ENCODE assay signal across 13 cellular contexts in the genomic region with DNA sequence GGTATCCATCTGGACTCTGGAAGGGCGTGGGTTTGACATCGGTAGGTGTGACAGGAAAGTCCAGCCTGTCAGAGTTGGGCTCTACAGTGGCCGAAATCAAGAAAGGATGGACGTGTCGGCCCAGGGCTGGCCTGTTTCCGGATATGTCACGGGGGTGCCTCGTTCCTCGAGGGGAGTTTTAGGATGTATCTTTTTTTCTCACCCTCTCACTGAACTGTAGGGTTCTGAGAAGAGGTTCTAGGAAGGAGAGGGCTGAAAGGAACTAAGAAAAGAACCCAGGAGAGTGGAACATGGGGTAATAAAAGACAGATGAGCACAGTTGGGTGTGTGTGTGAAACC. TPM values are rescaled to one million over a fixed set of nuclear protein-coding genes. Genes with fewer than 3 reads are reported as not detected.
DNase-seq lines count a peak whose midpoint lies in the region; ATAC-seq and TF ChIP-seq lines count a peak whose summit lies in the region.
"Had no signal": no experiment of that assay in that cellular context is flagged by ENCODE, and none has a peak within 500 bp of the region (broad histone marks: within the 10 kb centered on the region; RNA-seq: fewer than 3 reads in every experiment).

No MANE protein-coding gene starts in this region.

- peak overlapping the region; percentile 67 for H3K4me3 Mint-ChIP-seq in activated T-cell treated with anti-CD3 and anti-CD28 coated beads, Interleukin-2, amount 50 U/mL, for 24 hours
- H3K4me3 Mint-ChIP-seq in progenitor cell of endocrine pancreas (ENCODE audit: low read depth) = peak overlapping the region; percentile 47

- TF ChIP-seq EP300 in gastroesophageal sphincter (IDR thresholded peaks at IDR 0.05) = no peak

- H3K36me3 Mint-ChIP-seq in activated T-cell treated with anti-CD3 and anti-CD28 coated beads, Interleukin-2, amount 50 U/mL, for 24 hours (ENCODE audit: low read depth) = no peaks in the 10 kb centered on the region
- no peaks in the 10 kb centered on the region for H3K36me3 Mint-ChIP-seq in progenitor cell of endocrine pancreas (ENCODE audit: insufficient read depth)

- H3K4me1 ChIP-seq in HUES6 (ENCODE audit: control insufficient read depth, insufficient read depth, low read length) (peaks cover 44% of the 10 kb centered on the region), gastroesophageal sphincter (peaks cover 0 to 31% (median 24%) of the 10 kb centered on the region in 3 donors)

- no peak for DNase-seq in activated T-cell treated with anti-CD3 and anti-CD28 coated beads, Interleukin-2, amount 50 U/mL, for 24 hours
- DNase-seq in activated T-cell treated with anti-CD3 and anti-CD28 coated beads, Interleukin-2, amount 50 U/mL, for 48 hours = no peak
- DNase-seq in progenitor cell of endocrine pancreas (ENCODE audit: low spot score, unreplicated experiment) (no peak), NCI-H446 treated with DMSO at 0.1 percent for 48 hours (lab: John Stamatoyannopoulos, UW) (no peak), COR-L47 (lab: John Stamatoyannopoulos, UW) (no peak)
- DNase-seq: NCI-H2107, OCI-M1 had no signal

- WGBS in gastroesophageal sphincter (ENCODE audit: low coverage in 1 of 2), 2 donors = 0 to 17% methylated on average over 3 to 8 of the region's 9 CpGs

- TF ChIP-seq POLR2A in gastroesophageal sphincter (IDR thresholded peaks at IDR 0.05) = no peak

- TF ChIP-seq CTCF in gastroesophageal sphincter (IDR thresholded peaks at IDR 0.05) = no peak
- TF ChIP-seq CTCF in progenitor cell of endocrine pancreas (IDR thresholded peaks at IDR 0.05; ENCODE audit: unreplicated experiment) = no peak

- H3K27me3 Mint-ChIP-seq in activated T-cell treated with anti-CD3 and anti-CD28 coated beads, Interleukin-2, amount 50 U/mL, for 24 hours = peaks cover 93% of the 10 kb centered on the region
- H3K27me3 Mint-ChIP-seq in progenitor cell of endocrine pancreas = peaks cover 94% of the 10 kb centered on the region

- H3K4me1 Mint-ChIP-seq in activated T-cell treated with anti-CD3 and anti-CD28 coated beads, Interleukin-2, amount 50 U/mL, for 24 hours (ENCODE audit: low read depth) = peaks cover 35% of the 10 kb centered on the region
- peaks cover 16% of the 10 kb centered on the region for H3K4me1 Mint-ChIP-seq in progenitor cell of endocrine pancreas (ENCODE audit: low read depth)

- H3K4me3 ChIP-seq in HUES6 (ENCODE audit: low read depth, low read length) (peak overlapping the region; percentile 74), gastroesophageal sphincter (no peak overlapping the region)

- ATAC-seq in gastroesophageal sphincter (peak; percentile 7), GM18870 (IDR thresholded peaks at IDR 0.05; ENCODE audit: unreplicated experiment) (no peak)

- no peak overlapping the region for H3K9ac ChIP-seq in HUES6 (ENCODE audit: low read length)

- no peaks in the 10 kb centered on the region for H3K9me3 Mint-ChIP-seq in activated T-cell treated with anti-CD3 and anti-CD28 coated beads, Interleukin-2, amount 50 U/mL, for 24 hours
- no peaks in the 10 kb centered on the region for H3K9me3 Mint-ChIP-seq in progenitor cell of endocrine pancreas (ENCODE audit: low read depth)

- H3K9me3 ChIP-seq in HUES6 (ENCODE audit: control insufficient read depth, insufficient read depth, low read depth, low read length) (no peaks in the 10 kb centered on the region), gastroesophageal sphincter (no peaks in the 10 kb centered on the region)

- H3K36me3 ChIP-seq in HUES6 (ENCODE audit: control insufficient read depth, insufficient read depth, low read length) (no peaks in the 10 kb centered on the region), gastroesophageal sphincter (no peaks in the 10 kb centered on the region)

- H3K27ac ChIP-seq in HUES6 (ENCODE audit: low read depth, low read length) (no peak overlapping the region), gastroesophageal sphincter (no peak overlapping the region)
- H3K27ac ChIP-seq: epithelial cell of prostate had no signal

- peaks cover 82% of the 10 kb centered on the region for H3K27me3 ChIP-seq in HUES6 (ENCODE audit: control insufficient read depth, insufficient read depth, low read length)
- H3K27me3 ChIP-seq in gastroesophageal sphincter = peaks cover 95% of the 10 kb centered on the region

- no peak overlapping the region for H3K27ac Mint-ChIP-seq in activated T-cell treated with anti-CD3 and anti-CD28 coated beads, Interleukin-2, amount 50 U/mL, for 24 hours
- H3K27ac Mint-ChIP-seq in progenitor cell of endocrine pancreas = no peak overlapping the region

RNA-seq across cellular contexts. Expression of gene SP9, which starts 7.2 kb away (rescaled TPM):
- total RNA-seq in gastroesophageal sphincter = not detected
- total RNA-seq in progenitor cell of endocrine pancreas = 0.11 TPM in 1 of 2 replicates, not detected in the other
- total RNA-seq: mononuclear cell, urinary bladder had no signal
